Comparison of ENCODE assay signal across 32 cellular contexts in genomic region chr14:70828188-70828587, GRCh38.
"Had no signal": no experiment of that assay in that cellular context is flagged by ENCODE, and none has a peak within 500 bp of the region (broad histone marks: within the 10 kb centered on the region; RNA-seq: fewer than 3 reads in every experiment).

No MANE protein-coding gene starts in this region.

- H3K9me3 Mint-ChIP-seq: activated CD4-positive, alpha-beta memory T cell treated with anti-CD3 and anti-CD28 coated beads, Interleukin-2, amount 10 ng/mL, durations not matched to agents 7 days and 5 days; activated naive CD8-positive, alpha-beta T cell treated with anti-CD3 and anti-CD28 coated beads for 36 hours; IgD-negative memory B cell had no signal

- H3K27ac ChIP-seq: cardiac muscle cell, PC-9, RWPE1, WERI-Rb-1 had no signal

- H3K27me3 Mint-ChIP-seq: IgD-negative memory B cell had no signal

- H3K4me3 Mint-ChIP-seq: activated CD4-positive, alpha-beta memory T cell treated with anti-CD3 and anti-CD28 coated beads, Interleukin-2, amount 10 ng/mL, durations not matched to agents 7 days and 5 days; activated CD8-positive, alpha-beta memory T cell treated with anti-CD3 and anti-CD28 coated beads, Interleukin-2, amount 10 ng/mL, durations not matched to agents 7 days and 5 days; activated naive CD8-positive, alpha-beta T cell treated with anti-CD3 and anti-CD28 coated beads for 36 hours; IgD-negative memory B cell had no signal

- H3K36me3 ChIP-seq: cardiac muscle cell, WERI-Rb-1 had no signal

- H3K4me3 ChIP-seq: cardiac muscle cell, PC-9 had no signal

- H3K27ac Mint-ChIP-seq: activated CD4-positive, alpha-beta memory T cell treated with anti-CD3 and anti-CD28 coated beads, Interleukin-2, amount 10 ng/mL, durations not matched to agents 7 days and 5 days; activated CD8-positive, alpha-beta memory T cell treated with anti-CD3 and anti-CD28 coated beads, Interleukin-2, amount 10 ng/mL, durations not matched to agents 7 days and 5 days; activated naive CD8-positive, alpha-beta T cell treated with anti-CD3 and anti-CD28 coated beads for 36 hours; IgD-negative memory B cell had no signal

- H3K4me2 ChIP-seq: PC-9 had no signal

- DNase-seq: activated CD4-positive, alpha-beta memory T cell treated with anti-CD3 and anti-CD28 coated beads, Interleukin-2, amount 10 ng/mL, durations not matched to agents 7 days and 5 days; activated CD4-positive, alpha-beta T cell treated with anti-CD3 and anti-CD28 coated beads for 1 hour; activated CD4-positive, alpha-beta T cell treated with anti-CD3 and anti-CD28 coated beads for 48 hours; activated CD4-positive, CD25-positive, alpha-beta regulatory T cell; activated CD8-positive, alpha-beta memory T cell treated with anti-CD3 and anti-CD28 coated beads for 24 hours; activated CD8-positive, alpha-beta memory T cell treated with anti-CD3 and anti-CD28 coated beads, Interleukin-2, amount 10 ng/mL, durations not matched to agents 7 days and 5 days; activated CD8-positive, alpha-beta memory T cell treated with anti-CD3 and anti-CD28 coated beads, Interleukin-2, amount 50 U/mL, for 48 hours; activated effector memory CD4-positive, alpha-beta T cell treated with anti-CD3 and anti-CD28 coated beads, Interleukin-2, amount 50 U/mL, for 16 hours; activated naive CD4-positive, alpha-beta T cell; activated naive CD4-positive, alpha-beta T cell treated with anti-CD3 and anti-CD28 coated beads, Interleukin-2, amount 50 U/mL, for 16 hours; activated naive CD8-positive, alpha-beta T cell treated with anti-CD3 and anti-CD28 coated beads for 36 hours; activated T-cell treated with anti-CD3 and anti-CD28 coated beads, Interleukin-2, amount 50 U/mL, for 48 hours; amniotic stem cell; aorta; Karpas-422; KBM-7; NCI-H1105; NCI-H1436; NCI-H1930; NCI-H2081 treated with DMSO at 0.1 percent for 48 hours; NCI-H226; NCI-H446 treated with DMSO at 0.1 percent for 48 hours; NCI-H69; NCI-H82; NK-92 treated with Interleukin-12 subunit alpha and Interleukin-12 subunit beta, amount 100 ng/mL, for 24 hours; PC-9; SIG-M5; T1000; WERI-Rb-1 had no signal

- H2AFZ ChIP-seq: PC-9 had no signal
